In the genomic region with DNA sequence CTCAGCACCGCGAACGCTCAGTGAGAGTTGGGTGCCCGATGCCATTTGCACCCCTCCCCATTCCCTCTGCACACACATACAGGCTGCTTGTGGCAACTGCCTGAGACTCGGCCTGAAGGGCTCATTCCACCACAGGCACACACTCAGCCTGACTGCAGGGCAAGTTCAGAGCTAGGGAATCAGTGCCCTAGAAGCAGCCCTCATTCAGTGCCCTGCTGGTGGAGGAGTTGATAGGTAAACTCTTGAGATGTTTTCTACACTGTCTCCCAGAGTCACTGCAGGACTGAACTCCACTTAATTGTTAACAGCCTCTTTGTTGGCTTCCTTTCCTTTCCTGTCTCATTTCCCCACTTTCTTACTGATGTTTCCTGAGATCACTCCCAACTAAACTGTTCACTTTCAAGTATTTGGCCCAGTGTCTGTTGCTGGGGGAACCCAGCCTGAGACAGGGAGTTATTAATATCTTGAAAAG, we compare ENCODE assay signal across 1 cellular context.
TF ChIP-seq lines count a peak whose summit lies in the region.

No MANE protein-coding gene starts in this region.

TF ChIP-seq in A549, 52 proteins besides CTCF, POLR2A, EP300 and RAD21 (continued from another document):
- TF ChIP-seq, protein P1, sequence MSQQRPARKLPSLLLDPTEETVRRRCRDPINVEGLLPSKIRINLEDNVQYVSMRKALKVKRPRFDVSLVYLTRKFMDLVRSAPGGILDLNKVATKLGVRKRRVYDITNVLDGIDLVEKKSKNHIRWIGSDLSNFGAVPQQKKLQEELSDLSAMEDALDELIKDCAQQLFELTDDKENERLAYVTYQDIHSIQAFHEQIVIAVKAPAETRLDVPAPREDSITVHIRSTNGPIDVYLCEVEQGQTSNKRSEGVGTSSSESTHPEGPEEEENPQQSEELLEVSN (IDR thresholded peaks at IDR 0.05; ENCODE audit: borderline replicate concordance, low read depth): no peak
- no peak for TF ChIP-seq ZC3H11A (IDR thresholded peaks at IDR 0.05)
- no peak for TF ChIP-seq EHF (CRISPR knock-in tag; IDR thresholded peaks at IDR 0.05)
- TF ChIP-seq MYC (IDR thresholded peaks at IDR 0.05; ENCODE audit: borderline replicate concordance, low read length): no peak
- no peak for TF ChIP-seq KDM5A (IDR thresholded peaks at IDR 0.05)
